Comparison of ENCODE assay signal across 2 cellular contexts in the genomic region with DNA sequence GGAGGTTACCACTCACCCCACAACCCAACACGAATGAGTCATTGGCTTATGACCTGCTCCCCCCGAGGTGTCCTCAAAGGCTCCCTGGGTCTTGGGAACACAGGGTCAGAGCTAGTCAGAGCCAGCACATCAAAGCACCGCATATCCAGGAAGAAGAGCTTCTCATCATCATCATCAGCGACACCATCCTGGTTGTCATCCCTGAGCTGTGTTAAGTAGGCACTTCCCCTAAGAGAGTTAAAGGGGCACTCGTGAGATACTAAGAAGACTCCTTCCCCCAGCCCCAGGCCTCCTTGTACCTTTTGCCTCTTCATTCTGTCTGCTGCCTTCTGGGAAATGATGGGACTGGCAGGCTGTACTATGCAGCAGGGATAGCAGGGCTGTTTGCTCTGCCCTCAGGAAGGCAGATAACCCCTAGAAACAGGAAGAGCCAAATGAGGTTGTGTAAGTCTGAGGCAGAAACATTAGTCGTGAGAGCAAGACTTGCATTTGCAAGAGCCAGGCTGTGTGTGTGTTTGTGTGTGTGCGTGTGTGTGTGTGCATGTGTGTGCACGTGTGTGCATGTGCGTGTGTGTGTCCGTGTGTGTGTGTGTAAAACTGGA.
TF ChIP-seq lines count a peak whose summit lies in the region.

No MANE protein-coding gene starts in this region.

TF ChIP-seq in HCT116, 20 proteins besides CTCF, POLR2A, EP300 and RAD21:
- TF ChIP-seq FOSL1 (IDR thresholded peaks at IDR 0.05; ENCODE audit: low read depth) (no peak), CEBPB (IDR thresholded peaks at IDR 0.05; ENCODE audit: low read depth) (no peak), SP1 (IDR thresholded peaks at IDR 0.05; ENCODE audit: low read depth) (no peak), ZNF274 (IDR thresholded peaks at IDR 0.05; ENCODE audit: low read depth, low read length) (no peak), EGR1 (IDR thresholded peaks at IDR 0.05; ENCODE audit: low read depth) (no peak), EZH2phosphoT487 (IDR thresholded peaks at IDR 0.05; ENCODE audit: borderline replicate concordance) (no peak), ELF1 (IDR thresholded peaks at IDR 0.05; ENCODE audit: borderline replicate concordance, low read depth) (no peak), JUND (IDR thresholded peaks at IDR 0.05) (no peak), ZFX (IDR thresholded peaks at IDR 0.05) (no peak), POLR2AphosphoS5 (IDR thresholded peaks at IDR 0.05; ENCODE audit: low read depth, low read length) (no peak), SRF (IDR thresholded peaks at IDR 0.05; ENCODE audit: low read depth) (no peak)
- TF ChIP-seq, protein P1, sequence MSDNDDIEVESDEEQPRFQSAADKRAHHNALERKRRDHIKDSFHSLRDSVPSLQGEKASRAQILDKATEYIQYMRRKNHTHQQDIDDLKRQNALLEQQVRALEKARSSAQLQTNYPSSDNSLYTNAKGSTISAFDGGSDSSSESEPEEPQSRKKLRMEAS (IDR thresholded peaks at IDR 0.05): no peak
- TF ChIP-seq, protein P2, sequence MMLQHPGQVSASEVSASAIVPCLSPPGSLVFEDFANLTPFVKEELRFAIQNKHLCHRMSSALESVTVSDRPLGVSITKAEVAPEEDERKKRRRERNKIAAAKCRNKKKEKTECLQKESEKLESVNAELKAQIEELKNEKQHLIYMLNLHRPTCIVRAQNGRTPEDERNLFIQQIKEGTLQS (IDR thresholded peaks at IDR 0.05): no peak

TF ChIP-seq in HepG2, 621 proteins besides CTCF, POLR2A, EP300 and RAD21 (continues in another document):
- TF ChIP-seq SNAI1 (CRISPR knock-in tag; IDR thresholded peaks at IDR 0.05; ENCODE audit: borderline replicate concordance) (no peak), ZNF879 (CRISPR knock-in tag; IDR thresholded peaks at IDR 0.05) (no peak), SOX13 (IDR thresholded peaks at IDR 0.05) (no peak), SOX13 (CRISPR knock-in tag; conservative IDR thresholded peaks at IDR 0.05 in 1 of 2, IDR thresholded peaks at IDR 0.05 in 1 of 2) (no peak; a peak in 1 of 4 replicates), ZNF12 (CRISPR knock-in tag; IDR thresholded peaks at IDR 0.05) (peak; percentile 20; the same call in 1 of the 2 replicates), ZNF788 (CRISPR knock-in tag; IDR thresholded peaks at IDR 0.05; ENCODE audit: borderline replicate concordance) (peak; percentile 46; the same call in 1 of the 2 replicates), TCF7 (IDR thresholded peaks at IDR 0.05; ENCODE audit: low read depth) (peak; percentile 79), NCOA2 (CRISPR knock-in tag; IDR thresholded peaks at IDR 0.05) (peak; percentile 39; the same call in 1 of the 2 replicates), TEAD3 (CRISPR knock-in tag; optimal IDR thresholded peaks at IDR 0.05; ENCODE audit: borderline replicate concordance) (peak; percentile 43), CREM (IDR thresholded peaks at IDR 0.05) (peak; percentile 26; the same call in 1 of the 2 replicates), CREM (CRISPR knock-in tag; IDR thresholded peaks at IDR 0.05) (no peak), RXRB (CRISPR knock-in tag; IDR thresholded peaks at IDR 0.05; ENCODE audit: borderline replicate concordance) (peak; percentile 62), RXRA (CRISPR knock-in tag; IDR thresholded peaks at IDR 0.05) (peak; percentile 84), ERF (CRISPR knock-in tag; IDR thresholded peaks at IDR 0.05) (peak; percentile 23; the same call in 1 of the 2 replicates), ELF1 (CRISPR knock-in tag; IDR thresholded peaks at IDR 0.05) (peak; percentile 76), ZNF614 (CRISPR knock-in tag; IDR thresholded peaks at IDR 0.05; ENCODE audit: borderline replicate concordance) (peak; percentile 68; the same call in 1 of the 2 replicates), FOXA3 (CRISPR knock-in tag; IDR thresholded peaks at IDR 0.05) (peak; percentile 44), ZBTB8A (CRISPR knock-in tag; IDR thresholded peaks at IDR 0.05; ENCODE audit: borderline replicate concordance, low read depth) (no peak)
- TF ChIP-seq, protein P3, sequence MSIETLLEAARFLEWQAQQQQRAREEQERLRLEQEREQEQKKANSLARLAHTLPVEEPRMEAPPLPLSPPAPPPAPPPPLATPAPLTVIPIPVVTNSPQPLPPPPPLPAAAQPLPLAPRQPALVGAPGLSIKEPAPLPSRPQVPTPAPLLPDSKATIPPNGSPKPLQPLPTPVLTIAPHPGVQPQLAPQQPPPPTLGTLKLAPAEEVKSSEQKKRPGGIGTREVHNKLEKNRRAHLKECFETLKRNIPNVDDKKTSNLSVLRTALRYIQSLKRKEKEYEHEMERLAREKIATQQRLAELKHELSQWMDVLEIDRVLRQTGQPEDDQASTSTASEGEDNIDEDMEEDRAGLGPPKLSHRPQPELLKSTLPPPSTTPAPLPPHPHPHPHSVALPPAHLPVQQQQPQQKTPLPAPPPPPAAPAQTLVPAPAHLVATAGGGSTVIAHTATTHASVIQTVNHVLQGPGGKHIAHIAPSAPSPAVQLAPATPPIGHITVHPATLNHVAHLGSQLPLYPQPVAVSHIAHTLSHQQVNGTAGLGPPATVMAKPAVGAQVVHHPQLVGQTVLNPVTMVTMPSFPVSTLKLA (IDR thresholded peaks at IDR 0.05): peak; percentile 75
- TF ChIP-seq, protein P4, sequence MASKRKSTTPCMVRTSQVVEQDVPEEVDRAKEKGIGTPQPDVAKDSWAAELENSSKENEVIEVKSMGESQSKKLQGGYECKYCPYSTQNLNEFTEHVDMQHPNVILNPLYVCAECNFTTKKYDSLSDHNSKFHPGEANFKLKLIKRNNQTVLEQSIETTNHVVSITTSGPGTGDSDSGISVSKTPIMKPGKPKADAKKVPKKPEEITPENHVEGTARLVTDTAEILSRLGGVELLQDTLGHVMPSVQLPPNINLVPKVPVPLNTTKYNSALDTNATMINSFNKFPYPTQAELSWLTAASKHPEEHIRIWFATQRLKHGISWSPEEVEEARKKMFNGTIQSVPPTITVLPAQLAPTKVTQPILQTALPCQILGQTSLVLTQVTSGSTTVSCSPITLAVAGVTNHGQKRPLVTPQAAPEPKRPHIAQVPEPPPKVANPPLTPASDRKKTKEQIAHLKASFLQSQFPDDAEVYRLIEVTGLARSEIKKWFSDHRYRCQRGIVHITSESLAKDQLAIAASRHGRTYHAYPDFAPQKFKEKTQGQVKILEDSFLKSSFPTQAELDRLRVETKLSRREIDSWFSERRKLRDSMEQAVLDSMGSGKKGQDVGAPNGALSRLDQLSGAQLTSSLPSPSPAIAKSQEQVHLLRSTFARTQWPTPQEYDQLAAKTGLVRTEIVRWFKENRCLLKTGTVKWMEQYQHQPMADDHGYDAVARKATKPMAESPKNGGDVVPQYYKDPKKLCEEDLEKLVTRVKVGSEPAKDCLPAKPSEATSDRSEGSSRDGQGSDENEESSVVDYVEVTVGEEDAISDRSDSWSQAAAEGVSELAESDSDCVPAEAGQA (IDR thresholded peaks at IDR 0.05; ENCODE audit: low read depth): no peak
- TF ChIP-seq, protein P4 (CRISPR knock-in tag; IDR thresholded peaks at IDR 0.05; ENCODE audit: borderline replicate concordance): no peak
- TF ChIP-seq, protein P5, sequence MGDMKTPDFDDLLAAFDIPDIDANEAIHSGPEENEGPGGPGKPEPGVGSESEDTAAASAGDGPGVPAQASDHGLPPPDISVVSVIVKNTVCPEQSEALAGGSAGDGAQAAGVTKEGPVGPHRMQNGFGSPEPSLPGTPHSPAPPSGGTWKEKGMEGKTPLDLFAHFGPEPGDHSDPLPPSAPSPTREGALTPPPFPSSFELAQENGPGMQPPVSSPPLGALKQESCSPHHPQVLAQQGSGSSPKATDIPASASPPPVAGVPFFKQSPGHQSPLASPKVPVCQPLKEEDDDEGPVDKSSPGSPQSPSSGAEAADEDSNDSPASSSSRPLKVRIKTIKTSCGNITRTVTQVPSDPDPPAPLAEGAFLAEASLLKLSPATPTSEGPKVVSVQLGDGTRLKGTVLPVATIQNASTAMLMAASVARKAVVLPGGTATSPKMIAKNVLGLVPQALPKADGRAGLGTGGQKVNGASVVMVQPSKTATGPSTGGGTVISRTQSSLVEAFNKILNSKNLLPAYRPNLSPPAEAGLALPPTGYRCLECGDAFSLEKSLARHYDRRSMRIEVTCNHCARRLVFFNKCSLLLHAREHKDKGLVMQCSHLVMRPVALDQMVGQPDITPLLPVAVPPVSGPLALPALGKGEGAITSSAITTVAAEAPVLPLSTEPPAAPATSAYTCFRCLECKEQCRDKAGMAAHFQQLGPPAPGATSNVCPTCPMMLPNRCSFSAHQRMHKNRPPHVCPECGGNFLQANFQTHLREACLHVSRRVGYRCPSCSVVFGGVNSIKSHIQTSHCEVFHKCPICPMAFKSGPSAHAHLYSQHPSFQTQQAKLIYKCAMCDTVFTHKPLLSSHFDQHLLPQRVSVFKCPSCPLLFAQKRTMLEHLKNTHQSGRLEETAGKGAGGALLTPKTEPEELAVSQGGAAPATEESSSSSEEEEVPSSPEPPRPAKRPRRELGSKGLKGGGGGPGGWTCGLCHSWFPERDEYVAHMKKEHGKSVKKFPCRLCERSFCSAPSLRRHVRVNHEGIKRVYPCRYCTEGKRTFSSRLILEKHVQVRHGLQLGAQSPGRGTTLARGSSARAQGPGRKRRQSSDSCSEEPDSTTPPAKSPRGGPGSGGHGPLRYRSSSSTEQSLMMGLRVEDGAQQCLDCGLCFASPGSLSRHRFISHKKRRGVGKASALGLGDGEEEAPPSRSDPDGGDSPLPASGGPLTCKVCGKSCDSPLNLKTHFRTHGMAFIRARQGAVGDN (CRISPR knock-in tag; IDR thresholded peaks at IDR 0.05): peak; percentile 52
- TF ChIP-seq, protein P6, sequence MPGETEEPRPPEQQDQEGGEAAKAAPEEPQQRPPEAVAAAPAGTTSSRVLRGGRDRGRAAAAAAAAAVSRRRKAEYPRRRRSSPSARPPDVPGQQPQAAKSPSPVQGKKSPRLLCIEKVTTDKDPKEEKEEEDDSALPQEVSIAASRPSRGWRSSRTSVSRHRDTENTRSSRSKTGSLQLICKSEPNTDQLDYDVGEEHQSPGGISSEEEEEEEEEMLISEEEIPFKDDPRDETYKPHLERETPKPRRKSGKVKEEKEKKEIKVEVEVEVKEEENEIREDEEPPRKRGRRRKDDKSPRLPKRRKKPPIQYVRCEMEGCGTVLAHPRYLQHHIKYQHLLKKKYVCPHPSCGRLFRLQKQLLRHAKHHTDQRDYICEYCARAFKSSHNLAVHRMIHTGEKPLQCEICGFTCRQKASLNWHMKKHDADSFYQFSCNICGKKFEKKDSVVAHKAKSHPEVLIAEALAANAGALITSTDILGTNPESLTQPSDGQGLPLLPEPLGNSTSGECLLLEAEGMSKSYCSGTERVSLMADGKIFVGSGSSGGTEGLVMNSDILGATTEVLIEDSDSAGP (CRISPR knock-in tag; IDR thresholded peaks at IDR 0.05; ENCODE audit: borderline replicate concordance): peak; percentile 53
- TF ChIP-seq, protein P7, sequence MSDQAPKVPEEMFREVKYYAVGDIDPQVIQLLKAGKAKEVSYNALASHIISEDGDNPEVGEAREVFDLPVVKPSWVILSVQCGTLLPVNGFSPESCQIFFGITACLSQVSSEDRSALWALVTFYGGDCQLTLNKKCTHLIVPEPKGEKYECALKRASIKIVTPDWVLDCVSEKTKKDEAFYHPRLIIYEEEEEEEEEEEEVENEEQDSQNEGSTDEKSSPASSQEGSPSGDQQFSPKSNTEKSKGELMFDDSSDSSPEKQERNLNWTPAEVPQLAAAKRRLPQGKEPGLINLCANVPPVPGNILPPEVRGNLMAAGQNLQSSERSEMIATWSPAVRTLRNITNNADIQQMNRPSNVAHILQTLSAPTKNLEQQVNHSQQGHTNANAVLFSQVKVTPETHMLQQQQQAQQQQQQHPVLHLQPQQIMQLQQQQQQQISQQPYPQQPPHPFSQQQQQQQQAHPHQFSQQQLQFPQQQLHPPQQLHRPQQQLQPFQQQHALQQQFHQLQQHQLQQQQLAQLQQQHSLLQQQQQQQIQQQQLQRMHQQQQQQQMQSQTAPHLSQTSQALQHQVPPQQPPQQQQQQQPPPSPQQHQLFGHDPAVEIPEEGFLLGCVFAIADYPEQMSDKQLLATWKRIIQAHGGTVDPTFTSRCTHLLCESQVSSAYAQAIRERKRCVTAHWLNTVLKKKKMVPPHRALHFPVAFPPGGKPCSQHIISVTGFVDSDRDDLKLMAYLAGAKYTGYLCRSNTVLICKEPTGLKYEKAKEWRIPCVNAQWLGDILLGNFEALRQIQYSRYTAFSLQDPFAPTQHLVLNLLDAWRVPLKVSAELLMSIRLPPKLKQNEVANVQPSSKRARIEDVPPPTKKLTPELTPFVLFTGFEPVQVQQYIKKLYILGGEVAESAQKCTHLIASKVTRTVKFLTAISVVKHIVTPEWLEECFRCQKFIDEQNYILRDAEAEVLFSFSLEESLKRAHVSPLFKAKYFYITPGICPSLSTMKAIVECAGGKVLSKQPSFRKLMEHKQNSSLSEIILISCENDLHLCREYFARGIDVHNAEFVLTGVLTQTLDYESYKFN (CRISPR knock-in tag; conservative IDR thresholded peaks at IDR 0.05): peak; percentile 37; the same call in 1 of the 2 replicates
- TF ChIP-seq, protein P8, sequence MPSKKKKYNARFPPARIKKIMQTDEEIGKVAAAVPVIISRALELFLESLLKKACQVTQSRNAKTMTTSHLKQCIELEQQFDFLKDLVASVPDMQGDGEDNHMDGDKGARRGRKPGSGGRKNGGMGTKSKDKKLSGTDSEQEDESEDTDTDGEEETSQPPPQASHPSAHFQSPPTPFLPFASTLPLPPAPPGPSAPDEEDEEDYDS (CRISPR knock-in tag; IDR thresholded peaks at IDR 0.05): 0 out of 2 replicates have a peak, but pooled peaks have one; percentile 30
- TF ChIP-seq, protein P9, sequence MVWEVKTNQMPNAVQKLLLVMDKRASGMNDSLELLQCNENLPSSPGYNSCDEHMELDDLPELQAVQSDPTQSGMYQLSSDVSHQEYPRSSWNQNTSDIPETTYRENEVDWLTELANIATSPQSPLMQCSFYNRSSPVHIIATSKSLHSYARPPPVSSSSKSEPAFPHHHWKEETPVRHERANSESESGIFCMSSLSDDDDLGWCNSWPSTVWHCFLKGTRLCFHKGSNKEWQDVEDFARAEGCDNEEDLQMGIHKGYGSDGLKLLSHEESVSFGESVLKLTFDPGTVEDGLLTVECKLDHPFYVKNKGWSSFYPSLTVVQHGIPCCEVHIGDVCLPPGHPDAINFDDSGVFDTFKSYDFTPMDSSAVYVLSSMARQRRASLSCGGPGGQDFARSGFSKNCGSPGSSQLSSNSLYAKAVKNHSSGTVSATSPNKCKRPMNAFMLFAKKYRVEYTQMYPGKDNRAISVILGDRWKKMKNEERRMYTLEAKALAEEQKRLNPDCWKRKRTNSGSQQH (CRISPR knock-in tag; IDR thresholded peaks at IDR 0.05; ENCODE audit: low read depth): no peak
- TF ChIP-seq, protein P10, sequence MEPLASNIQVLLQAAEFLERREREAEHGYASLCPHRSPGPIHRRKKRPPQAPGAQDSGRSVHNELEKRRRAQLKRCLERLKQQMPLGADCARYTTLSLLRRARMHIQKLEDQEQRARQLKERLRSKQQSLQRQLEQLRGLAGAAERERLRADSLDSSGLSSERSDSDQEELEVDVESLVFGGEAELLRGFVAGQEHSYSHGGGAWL (CRISPR knock-in tag; IDR thresholded peaks at IDR 0.05): no peak
